ENCODE assay signal across 18 cellular contexts in genomic region chr2:205267323-205267722, GRCh38.
A peak's percentile ranks its signal among the peaks of the same experiment; 100 is the strongest.
DNase-seq lines count a peak whose midpoint lies in the region; ATAC-seq and TF ChIP-seq lines count a peak whose summit lies in the region.
"Had no signal": no experiment of that assay in that cellular context is flagged by ENCODE, and none has a peak within 500 bp of the region (broad histone marks: within the 10 kb centered on the region; RNA-seq: fewer than 3 reads in every experiment).

No MANE protein-coding gene starts in this region.

- TF ChIP-seq POLR2A in GM18505 (IDR thresholded peaks at IDR 0.05; ENCODE audit: borderline replicate concordance, extremely low read depth, insufficient read depth, insufficient read length), result no peak

- H3K27ac ChIP-seq in HUES48 (ENCODE audit: low read depth, low read length), result peak overlapping the region; percentile 72
- peak overlapping the region; percentile 40 for H3K27ac ChIP-seq in ectodermal cell (ENCODE audit: insufficient read depth, low read depth, low read length, poor library complexity, severe bottlenecking)
- no peak overlapping the region for H3K27ac ChIP-seq in iPS-20b (ENCODE audit: low read length)
- H3K27ac ChIP-seq: HL-60 had no signal

- H3K9ac ChIP-seq in HUES48 (ENCODE audit: low read depth, low read length), result no peak overlapping the region
- H3K9ac ChIP-seq in iPS-20b (ENCODE audit: low read depth, low read length), result peak overlapping the region; percentile 4; the same call in 1 of the 2 replicates

- DNase-seq in activated naive CD4-positive, alpha-beta T cell treated with anti-CD3 and anti-CD28 coated beads for 36 hours, result no peak
- DNase-seq: C1 segment of cervical spinal cord; Calu3; CD4-positive, alpha-beta T cell; DMS 273 treated with DMSO at 0.1 percent for 48 hours; GOT3; HCEC 1CT; HFFc6; IMR-90; KBM-7 had no signal

- H3K4me3 Mint-ChIP-seq in activated naive CD4-positive, alpha-beta T cell treated with anti-CD3 and anti-CD28 coated beads for 36 hours, result no peak overlapping the region
- H3K4me3 Mint-ChIP-seq: B cell; CD4-positive, alpha-beta T cell; HFFc6 had no signal

- peaks cover 1% of the 10 kb centered on the region for H3K4me1 Mint-ChIP-seq in activated naive CD4-positive, alpha-beta T cell treated with anti-CD3 and anti-CD28 coated beads for 36 hours (ENCODE audit: low read depth)
- H3K4me1 Mint-ChIP-seq: B cell had no signal

- no peaks in the 10 kb centered on the region for H3K36me3 Mint-ChIP-seq in activated naive CD4-positive, alpha-beta T cell treated with anti-CD3 and anti-CD28 coated beads for 36 hours (ENCODE audit: low read depth)

- H3K9me3 ChIP-seq in HUES48 (ENCODE audit: control insufficient read depth, insufficient read depth, low read length), result no peaks in the 10 kb centered on the region
- H3K9me3 ChIP-seq in ectodermal cell (ENCODE audit: control insufficient read depth, low read length), result no peaks in the 10 kb centered on the region
- no peaks in the 10 kb centered on the region for H3K9me3 ChIP-seq in iPS-20b (ENCODE audit: insufficient read depth, low read depth, low read length)

- intact Hi-C loops in activated naive CD4-positive, alpha-beta T cell treated with anti-CD3 and anti-CD28 coated beads for 36 hours (cut with micrococcal nuclease), result no loop called here

- 22 to 24% methylated on average over 2 of the region's 2 CpGs for WGBS in ectodermal cell, 2 experiments

- H3K27me3 ChIP-seq in HUES48 (ENCODE audit: control insufficient read depth, insufficient read depth, low read length) (no peaks in the 10 kb centered on the region), ectodermal cell (ENCODE audit: control insufficient read depth, insufficient read depth, low read length, poor library complexity, severe bottlenecking) (no peaks in the 10 kb centered on the region), iPS-20b (ENCODE audit: insufficient read depth, low read length) (no peaks in the 10 kb centered on the region)

- peaks cover 43% of the 10 kb centered on the region for H3K4me1 ChIP-seq in HUES48 (ENCODE audit: control insufficient read depth, insufficient read depth, low read length)
- peaks cover 14% of the 10 kb centered on the region for H3K4me1 ChIP-seq in ectodermal cell (ENCODE audit: control insufficient read depth, insufficient read depth, low read length)
- peaks cover 38% of the 10 kb centered on the region for H3K4me1 ChIP-seq in iPS-20b (ENCODE audit: insufficient read depth, low read length)

- ATAC-seq in GM18505 (IDR thresholded peaks at IDR 0.05; ENCODE audit: unreplicated experiment) (no peak), HG03521 (IDR thresholded peaks at IDR 0.05; ENCODE audit: unreplicated experiment) (no peak), GM21737 (IDR thresholded peaks at IDR 0.05; ENCODE audit: unreplicated experiment) (no peak)

- H3K27me3 Mint-ChIP-seq in activated naive CD4-positive, alpha-beta T cell treated with anti-CD3 and anti-CD28 coated beads for 36 hours (ENCODE audit: low read depth), result no peaks in the 10 kb centered on the region
- H3K27me3 Mint-ChIP-seq: B cell had no signal

- no peak overlapping the region for H3K27ac Mint-ChIP-seq in activated naive CD4-positive, alpha-beta T cell treated with anti-CD3 and anti-CD28 coated beads for 36 hours
- H3K27ac Mint-ChIP-seq: B cell; CD4-positive, alpha-beta T cell; HFFc6 had no signal

- CTCF ChIA-PET in activated naive CD4-positive, alpha-beta T cell treated with anti-CD3 and anti-CD28 coated beads for 36 hours (lab: Charles Lee), result interaction anchor here (0.5 to 0.7 kb wide), 2 partner anchors 18 to 342 kb away, joined by 4 to 5 read pairs; no protein-coding TSS in a partner anchor

- peak overlapping the region; percentile 2; the same call in 1 of the 2 replicates for H3K4me3 ChIP-seq in HUES48 (ENCODE audit: low read depth, low read length)
- no peak overlapping the region for H3K4me3 ChIP-seq in ectodermal cell (ENCODE audit: insufficient read depth, low read depth, low read length)
- no peak overlapping the region for H3K4me3 ChIP-seq in iPS-20b (ENCODE audit: low read length)

- no peaks in the 10 kb centered on the region for H3K36me3 ChIP-seq in HUES48 (ENCODE audit: control insufficient read depth, insufficient read depth, low read length)
- no peaks in the 10 kb centered on the region for H3K36me3 ChIP-seq in ectodermal cell (ENCODE audit: control insufficient read depth, insufficient read depth, low read length)
- H3K36me3 ChIP-seq in iPS-20b (ENCODE audit: insufficient read depth, low read depth, low read length), result no peaks in the 10 kb centered on the region

- no peaks in the 10 kb centered on the region for H3K9me3 Mint-ChIP-seq in activated naive CD4-positive, alpha-beta T cell treated with anti-CD3 and anti-CD28 coated beads for 36 hours
- H3K9me3 Mint-ChIP-seq: CD4-positive, alpha-beta T cell; HFFc6 had no signal
